In the genomic region with DNA sequence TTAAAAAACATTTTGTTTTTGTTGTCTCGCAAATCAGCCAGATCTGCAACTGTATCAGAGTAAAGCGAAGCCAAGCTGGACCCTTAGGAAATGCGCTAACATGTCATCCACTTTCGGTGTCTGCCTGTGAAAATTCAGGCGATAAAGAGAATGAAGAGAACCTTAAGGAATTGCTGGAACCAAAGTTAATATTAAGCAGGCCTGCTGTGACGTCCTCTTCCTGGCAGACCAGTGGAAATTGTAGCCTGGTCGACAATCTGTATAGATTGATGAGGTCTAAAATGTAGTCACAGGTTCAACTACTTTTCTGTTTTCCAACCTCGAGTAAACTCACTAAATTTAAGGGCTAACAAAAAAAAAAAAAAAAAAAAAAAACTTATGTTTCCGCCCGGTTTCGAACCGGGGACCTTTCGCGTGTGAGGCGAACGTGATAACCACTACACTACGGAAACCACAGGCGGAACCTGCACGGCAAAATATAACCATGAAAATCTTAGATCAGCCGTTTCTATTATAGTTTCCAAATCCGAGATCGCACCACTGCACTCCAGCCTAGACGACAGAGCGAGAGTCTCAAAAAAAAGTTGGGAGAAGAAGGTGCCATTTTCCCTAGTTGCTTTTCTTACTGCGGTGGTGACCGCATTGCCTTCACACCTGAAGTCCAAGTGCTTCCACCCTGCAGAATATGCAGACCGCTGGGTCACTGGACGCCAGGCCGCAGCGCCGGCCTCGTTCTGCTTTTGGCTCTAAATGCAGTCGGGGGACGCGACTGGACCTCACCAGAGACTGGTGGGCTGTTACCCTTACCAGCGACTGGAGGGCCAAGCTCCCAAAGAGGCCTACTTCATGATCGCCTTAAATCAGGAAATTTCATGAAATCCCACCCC, we compare ENCODE assay signal across 8 cellular contexts.
A peak's percentile ranks its signal among the peaks of the same experiment; 100 is the strongest.
DNase-seq lines count a peak whose midpoint lies in the region; ATAC-seq and TF ChIP-seq lines count a peak whose summit lies in the region.
"Not testable (repeated sequence)": the region's sequence is repeated elsewhere in the genome, so short reads cannot be mapped to it uniquely, and the experiment has no call there.

No MANE protein-coding gene starts in this region.

- not testable (repeated sequence) for H3K27me3 Mint-ChIP-seq in CD14-positive monocyte (ENCODE audit: low read depth in 3 of 3); natural killer cell (ENCODE audit: low read depth in 2 of 2)

- peak overlapping the region; percentile 47 for H3K4me3 ChIP-seq in IMR-90 (ENCODE audit: insufficient read depth, low read depth, low read length)
- peak overlapping the region; percentile 57; the same call in 1 of the 2 replicates for H3K4me3 ChIP-seq in PC-9
- peak overlapping the region in 9 of 12 donors; percentile 26 to 48 (median 36) for H3K4me3 ChIP-seq in heart left ventricle

- not testable (repeated sequence) for H2BK15ac ChIP-seq in IMR-90 (ENCODE audit: low read depth, low read length)

- TF ChIP-seq POLR2A in IMR-90 (IDR thresholded peaks at IDR 0.05; ENCODE audit: low read depth, low read length); heart left ventricle (IDR thresholded peaks at IDR 0.05): not testable (repeated sequence)

- dilution Hi-C loops in IMR-90 (cut with HindIII; ENCODE audit: low sequenced_read_pairs, unreplicated experiment), result not testable (repeated sequence)

- not testable (repeated sequence) for H3K79me1 ChIP-seq in IMR-90 (ENCODE audit: low read depth in 1 of 2, low read length in 2 of 2)

- CTCF ChIA-PET in IMR-90 (lab: Yijun Ruan, JAX); PC-9 (lab: Charles Lee): not testable (repeated sequence)

- not testable (repeated sequence) for H3K9me1 ChIP-seq in IMR-90 (ENCODE audit: insufficient read depth, low read length)

- H3K9ac ChIP-seq in IMR-90 (ENCODE audit: low read depth, low read length), result not testable (repeated sequence)

- not testable (repeated sequence) for H3K36me3 ChIP-seq in IMR-90 (ENCODE audit: control insufficient read depth, insufficient read depth, low read length); PC-9 (ENCODE audit: low read depth); heart left ventricle

- H3K79me2 ChIP-seq in PC-9 (ENCODE audit: low read depth), result not testable (repeated sequence)

- in situ Hi-C loops in IMR-90 (cut with MboI; ENCODE audit: low sequenced_read_pairs), result not testable (repeated sequence)

- H4K5ac ChIP-seq in IMR-90 (ENCODE audit: low read depth, low read length), result not testable (repeated sequence)

- POLR2A ChIA-PET in IMR-90 (lab: Charles Lee; ENCODE audit: unreplicated experiment); PC-9 (lab: Charles Lee; ENCODE audit: unreplicated experiment): not testable (repeated sequence)

- not testable (repeated sequence) for H2AK9ac ChIP-seq in IMR-90 (replicated peaks; ENCODE audit: low read depth, low read length, poor library complexity)

- intact Hi-C loops in CD14-positive monocyte (cut with micrococcal nuclease); IMR-90 (cut with micrococcal nuclease); PC-9 (cut with micrococcal nuclease; ENCODE audit: unreplicated experiment); heart left ventricle (cut with DNase I); natural killer cell (cut with micrococcal nuclease): not testable (repeated sequence)

- not testable (repeated sequence) for BruUV-seq in IMR-90 (replicated peaks; lab: Mats Ljungman, UMichigan); PC-9 (replicated peaks; lab: Mats Ljungman, UMichigan)

- H2BK20ac ChIP-seq in IMR-90 (ENCODE audit: low read depth, low read length), result not testable (repeated sequence)

- not testable (repeated sequence) for H3K14ac ChIP-seq in IMR-90 (replicated peaks; ENCODE audit: low read depth, low read length)

- peak overlapping the region; percentile 69 to 80 for H3K4me3 Mint-ChIP-seq in CD14-positive monocyte
- peak overlapping the region; percentile 53 for H3K4me3 Mint-ChIP-seq in natural killer cell

- not testable (repeated sequence) for H3K4ac ChIP-seq in IMR-90 (ENCODE audit: low read depth, low read length)

- H3F3A ChIP-seq in PC-9 (ENCODE audit: insufficient read depth, low read depth), result not testable (repeated sequence)

- not testable (repeated sequence) for H3K18ac ChIP-seq in IMR-90 (ENCODE audit: low read depth, low read length)

- peak overlapping the region in 1 of 7 donors; percentile 50 for H3K27ac Mint-ChIP-seq in CD14-positive monocyte
- H3K27ac Mint-ChIP-seq in natural killer cell, result peak overlapping the region in 1 of 2 donors; percentile 47

- not testable (repeated sequence) for DNase-seq in CD14-positive monocyte (ENCODE audit: low spot score); natural killer cell
- peak; percentile 57 for DNase-seq in IMR-90
- peak; percentile 56 to 68 for DNase-seq in PC-9
- peak; percentile 35 to 43 for DNase-seq in activated CD4-positive, alpha-beta T cell treated with anti-CD3 and anti-CD28 coated beads, Interleukin-2, amount 50 U/mL, for 4 hours
- DNase-seq in central memory CD4-positive, alpha-beta T cell, result peak; percentile 30
- peak in 3 of 5 donors; percentile 14 to 22 (median 18) for DNase-seq in heart left ventricle
- peak; percentile 68 for DNase-seq in stimulated activated CD8-positive, alpha-beta memory T cell treated with anti-CD3 and anti-CD28 coated beads, Interleukin-4, amount 100 ng/mL, for 48 hours

- H4K91ac ChIP-seq in IMR-90 (ENCODE audit: insufficient read depth, low read depth, low read length), result not testable (repeated sequence)

- H2BK120ac ChIP-seq in IMR-90 (ENCODE audit: low read depth, low read length), result not testable (repeated sequence)

- not testable (repeated sequence) for H3K9me2 ChIP-seq in PC-9 (ENCODE audit: insufficient read depth)

- WGBS in IMR-90 (ENCODE audit: extremely low coverage in 2 of 2, insufficient read length in 1 of 2), 2 experiments, result no CpG with 5 or more reads among the region's 37 CpGs
- WGBS in heart left ventricle, 4 donors, result 9 to 22% (median 20%) methylated on average over 20 to 27 of the region's 37 CpGs

- H3K4me1 ChIP-seq in IMR-90 (ENCODE audit: control insufficient read depth, insufficient read depth, low read length); PC-9 (replicated peaks; ENCODE audit: insufficient read depth); heart left ventricle: not testable (repeated sequence)

- H3K36me3 Mint-ChIP-seq in CD14-positive monocyte, natural killer cell: not testable (repeated sequence)

- not testable (repeated sequence) for H3K23ac ChIP-seq in IMR-90 (ENCODE audit: low read depth, low read length)

- TF ChIP-seq CTCF in CD14-positive monocyte (IDR thresholded peaks at IDR 0.05); IMR-90 (conservative IDR thresholded peaks at IDR 0.05; ENCODE audit: low read depth, low read length); PC-9 (conservative IDR thresholded peaks at IDR 0.05); heart left ventricle (IDR thresholded peaks at IDR 0.05); natural killer cell (IDR thresholded peaks at IDR 0.05): not testable (repeated sequence)

- not testable (repeated sequence) for H3K27me3 ChIP-seq in IMR-90 (ENCODE audit: control insufficient read depth, insufficient read depth, low read length); PC-9 (ENCODE audit: insufficient read depth, low read depth); heart left ventricle

- not testable (repeated sequence) for H3K9me3 Mint-ChIP-seq in CD14-positive monocyte, natural killer cell

- not testable (repeated sequence) for H2AK5ac ChIP-seq in IMR-90 (ENCODE audit: low read depth, low read length)

- H3K56ac ChIP-seq in IMR-90 (ENCODE audit: extremely low read depth, insufficient read depth, low read length), result not testable (repeated sequence)

- ATAC-seq in IMR-90 (ENCODE audit: low read depth) (peak; percentile 16), heart left ventricle (peak; percentile 47 to 79 (median 78)), natural killer cell (peak in 1 of 3 donors; percentile 32)

- H2BK5ac ChIP-seq in IMR-90 (ENCODE audit: low read depth, low read length, poor library complexity, severe bottlenecking), result not testable (repeated sequence)

- H3K27ac ChIP-seq in IMR-90 (ENCODE audit: insufficient read depth, low read length); PC-9; heart left ventricle: not testable (repeated sequence)

- H4K8ac ChIP-seq in IMR-90 (ENCODE audit: low read depth in 2 of 2, low read length in 2 of 2), result not testable (repeated sequence)

- H2AFZ ChIP-seq in IMR-90 (replicated peaks; ENCODE audit: low read length, poor library complexity), result peak overlapping the region; percentile 70
- H2AFZ ChIP-seq in PC-9, result 0 out of 2 replicates have a peak overlapping the region, but pooled peaks have one; percentile 64

- H4K20me1 ChIP-seq in IMR-90 (ENCODE audit: insufficient read depth, low read length); PC-9 (ENCODE audit: insufficient read depth): not testable (repeated sequence)

- not testable (repeated sequence) for H3K9me3 ChIP-seq in IMR-90 (ENCODE audit: control insufficient read depth, insufficient read depth, low read length); PC-9 (ENCODE audit: insufficient read depth, low read depth); heart left ventricle

- TF ChIP-seq RAD21 in IMR-90 (IDR thresholded peaks at IDR 0.05; ENCODE audit: low read length), result not testable (repeated sequence)

- not testable (repeated sequence) for H3K4me1 Mint-ChIP-seq in CD14-positive monocyte, natural killer cell

- peak overlapping the region; percentile 50 for H3K4me2 ChIP-seq in IMR-90 (ENCODE audit: low read depth, low read length)
- peak overlapping the region; percentile 80 for H3K4me2 ChIP-seq in PC-9

TF ChIP-seq in IMR-90, 13 proteins besides CTCF, POLR2A, EP300 and RAD21:
- peak; percentile 67 for TF ChIP-seq BHLHE40 (IDR thresholded peaks at IDR 0.05; ENCODE audit: low read depth, low read length)
- peak; percentile 25; the same call in 1 of the 2 replicates for TF ChIP-seq FOS (IDR thresholded peaks at IDR 0.05; ENCODE audit: low read depth, low read length)
